ENCODE assay signal across 11 cellular contexts in the genomic region with DNA sequence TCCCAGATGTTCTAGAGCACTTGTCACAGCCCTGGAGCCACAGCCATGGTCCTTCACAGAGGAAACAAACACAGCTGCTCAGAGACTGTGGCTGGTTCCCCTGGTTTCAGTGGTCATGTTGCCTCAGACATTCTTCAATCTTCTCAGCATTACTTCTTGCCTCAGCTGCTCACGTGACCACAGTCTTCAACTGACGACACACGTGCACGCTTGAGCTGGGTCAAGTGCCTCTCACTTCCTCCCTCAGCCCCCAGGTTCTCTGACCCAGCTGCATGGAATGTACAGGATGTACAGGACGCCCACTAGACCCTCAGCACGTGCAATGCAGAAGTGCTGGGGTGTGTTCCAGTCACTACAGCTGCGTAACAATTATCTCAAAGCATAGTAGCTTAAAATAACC.
DNase-seq lines count a peak whose midpoint lies in the region; ATAC-seq, FAIRE-seq and TF ChIP-seq lines count a peak whose summit lies in the region.
"Had no signal": no experiment of that assay in that cellular context is flagged by ENCODE, and none has a peak within 500 bp of the region (broad histone marks: within the 10 kb centered on the region; RNA-seq: fewer than 3 reads in every experiment).

No MANE protein-coding gene starts in this region.

- no peak for TF ChIP-seq CTCF in astrocyte (IDR thresholded peaks at IDR 0.05; ENCODE audit: insufficient read depth, low read depth, low read length)

- H2AFZ ChIP-seq in astrocyte (ENCODE audit: low read depth, low read length): no peak overlapping the region

- H3K9me3 Mint-ChIP-seq in astrocyte (ENCODE audit: unreplicated experiment): peaks cover 9% of the 10 kb centered on the region
- peaks cover 0 to 9% (median 0%) of the 10 kb centered on the region in 8 donors for H3K9me3 Mint-ChIP-seq in CD4-positive, alpha-beta memory T cell
- H3K9me3 Mint-ChIP-seq: CD4-positive, CD25-positive, alpha-beta regulatory T cell had no signal

- CTCF ChIA-PET in CD4-positive, alpha-beta memory T cell (lab: Charles Lee; ENCODE audit: partially characterized antibody): interaction anchor here (1.4 kb wide), 1 partner anchor 9 kb away, joined by 5 read pairs; no protein-coding TSS in a partner anchor

- peak overlapping the region; percentile 53 to 79 (median 64); a peak in 20 of 22 replicates for H3K4me2 ChIP-seq in BLaER1 treated with 17β-estradiol and CSF1 and Interleukin-3, amounts not matched to agents 10 nM and 100 nM
- H3K4me2 ChIP-seq in astrocyte (ENCODE audit: low read length): no peak overlapping the region

- intact Hi-C loops in CD4-positive, alpha-beta memory T cell (cut with micrococcal nuclease): no loop called here

- peak overlapping the region in 6 of 11 experiments; percentile 55 to 75 (median 71); a peak in 13 of 22 replicates for H3K9ac ChIP-seq in BLaER1 treated with 17β-estradiol and CSF1 and Interleukin-3, amounts not matched to agents 10 nM and 100 nM
- no peak overlapping the region for H3K9ac ChIP-seq in astrocyte (ENCODE audit: low read length)

- peak overlapping the region; percentile 16 to 93 (median 78); a peak in 21 of 22 replicates for H3K27ac ChIP-seq in BLaER1 treated with 17β-estradiol and CSF1 and Interleukin-3, amounts not matched to agents 10 nM and 100 nM
- H3K27ac ChIP-seq in astrocyte (ENCODE audit: low read depth, low read length): no peak overlapping the region
- H3K27ac ChIP-seq in CD4-positive, alpha-beta memory T cell (ENCODE audit: low read depth, low read length): no peak overlapping the region
- H3K27ac ChIP-seq: thoracic aorta had no signal

- peak; percentile 74 for ATAC-seq in GM19463 (IDR thresholded peaks at IDR 0.05; ENCODE audit: unreplicated experiment)
- ATAC-seq in HG03460 (IDR thresholded peaks at IDR 0.05; ENCODE audit: unreplicated experiment): peak; percentile 69

- H3K4me3 ChIP-seq in BLaER1 treated with 17β-estradiol and CSF1 and Interleukin-3, amounts not matched to agents 10 nM and 100 nM: no peak overlapping the region; a peak in 1 of 20 replicates
- H3K4me3 ChIP-seq in astrocyte (ENCODE audit: insufficient read depth, low read depth, low read length): no peak overlapping the region
- no peak overlapping the region for H3K4me3 ChIP-seq in CD4-positive, alpha-beta memory T cell (ENCODE audit: low read length in 2 of 2)
- H3K4me3 ChIP-seq: thoracic aorta had no signal

- no peaks in the 10 kb centered on the region for H4K20me1 ChIP-seq in BLaER1 treated with 17β-estradiol and CSF1 and Interleukin-3, amounts not matched to agents 10 nM and 100 nM
- no peaks in the 10 kb centered on the region for H4K20me1 ChIP-seq in astrocyte (ENCODE audit: insufficient read depth, low read length)

- no peaks in the 10 kb centered on the region for H3K36me3 Mint-ChIP-seq in astrocyte (ENCODE audit: low read depth, unreplicated experiment)
- H3K36me3 Mint-ChIP-seq in CD4-positive, alpha-beta memory T cell: no peaks in the 10 kb centered on the region
- H3K36me3 Mint-ChIP-seq: CD4-positive, CD25-positive, alpha-beta regulatory T cell had no signal

- H3K9me3 ChIP-seq in BLaER1 treated with 17β-estradiol and CSF1 and Interleukin-3, amounts not matched to agents 10 nM and 100 nM (replicated peaks in 1 of 11): peaks cover 12 to 39% (median 31%) of the 10 kb centered on the region in 11 experiments; a peak in 20 of 22 replicates
- no peaks in the 10 kb centered on the region for H3K9me3 ChIP-seq in astrocyte (ENCODE audit: insufficient read depth, low read depth, low read length)
- H3K9me3 ChIP-seq in CD4-positive, alpha-beta memory T cell (ENCODE audit: control insufficient read depth in 1 of 2, low read length in 2 of 2): no peaks in the 10 kb centered on the region
- H3K9me3 ChIP-seq: thoracic aorta had no signal

- H3K27ac Mint-ChIP-seq in astrocyte (ENCODE audit: unreplicated experiment): peak overlapping the region; percentile 72
- peak overlapping the region in 3 of 7 donors; percentile 30 to 62 (median 38) for H3K27ac Mint-ChIP-seq in CD4-positive, alpha-beta memory T cell

- no peak for FAIRE-seq in astrocyte (lab: Jason Lieb, UNC)

- H3K27me3 Mint-ChIP-seq in astrocyte (ENCODE audit: low read depth, unreplicated experiment): peaks cover 32% of the 10 kb centered on the region
- H3K27me3 Mint-ChIP-seq in CD4-positive, alpha-beta memory T cell: peaks cover 8 to 13% of the 10 kb centered on the region in 2 donors
- H3K27me3 Mint-ChIP-seq: CD4-positive, CD25-positive, alpha-beta regulatory T cell had no signal

- H3K79me2 ChIP-seq in astrocyte (ENCODE audit: insufficient read depth, low read length): no peaks in the 10 kb centered on the region

- POLR2A ChIA-PET in CD4-positive, alpha-beta memory T cell (lab: Charles Lee; ENCODE audit: partially characterized antibody): no interaction called here

- H3K36me3 ChIP-seq in BLaER1 treated with 17β-estradiol and CSF1 and Interleukin-3, amounts not matched to agents 10 nM and 100 nM: no peaks in the 10 kb centered on the region
- H3K36me3 ChIP-seq in astrocyte (ENCODE audit: insufficient read depth, low read length): no peaks in the 10 kb centered on the region
- H3K36me3 ChIP-seq in CD4-positive, alpha-beta memory T cell (ENCODE audit: insufficient read depth, low read length): no peaks in the 10 kb centered on the region
- H3K36me3 ChIP-seq: thoracic aorta had no signal

- peaks cover 20 to 61% (median 47%) of the 10 kb centered on the region in 10 experiments for H3K4me1 ChIP-seq in BLaER1 treated with 17β-estradiol and CSF1 and Interleukin-3, amounts not matched to agents 10 nM and 100 nM
- H3K4me1 ChIP-seq in astrocyte (ENCODE audit: insufficient read depth, low read length): peaks cover 4% of the 10 kb centered on the region
- no peaks in the 10 kb centered on the region for H3K4me1 ChIP-seq in CD4-positive, alpha-beta memory T cell (ENCODE audit: insufficient read depth, low read length)

- no peaks in the 10 kb centered on the region for H3K27me3 ChIP-seq in BLaER1 treated with 17β-estradiol and CSF1 and Interleukin-3, amounts not matched to agents 10 nM and 100 nM
- H3K27me3 ChIP-seq in astrocyte (ENCODE audit: insufficient read depth, low read length): no peaks in the 10 kb centered on the region
- H3K27me3 ChIP-seq in CD4-positive, alpha-beta memory T cell (ENCODE audit: insufficient read depth, low read length): no peaks in the 10 kb centered on the region

- DNase-seq in astrocyte (ENCODE audit: low read depth) (no peak), UCSD-AML1 (lab: John Stamatoyannopoulos, UW; ENCODE audit: unreplicated experiment) (no peak), NCI-H774 (lab: John Stamatoyannopoulos, UW) (no peak), GM19240 (ENCODE audit: insufficient read length, low spot score) (no peak)
- no peak for DNase-seq in CD4-positive, alpha-beta memory T cell
- DNase-seq: SIG-M5 had no signal

- H3K4me1 Mint-ChIP-seq in astrocyte (ENCODE audit: low read depth, unreplicated experiment): peaks cover 21% of the 10 kb centered on the region
- H3K4me1 Mint-ChIP-seq in CD4-positive, alpha-beta memory T cell: peaks cover 0 to 11% (median 1%) of the 10 kb centered on the region in 4 donors

- H3K4me3 Mint-ChIP-seq in astrocyte (ENCODE audit: unreplicated experiment): peak overlapping the region; percentile 57
- H3K4me3 Mint-ChIP-seq in CD4-positive, alpha-beta memory T cell: no peak overlapping the region
- H3K4me3 Mint-ChIP-seq: CD4-positive, CD25-positive, alpha-beta regulatory T cell had no signal

Comparison
In these comparisons a context has a peak if more than half of its experiments do, and no peak if none do; other contexts are left out.
1. H3K27ac ChIP-seq: peak in BLaER1 treated with 17β-estradiol and CSF1 and Interleukin-3, amounts not matched to agents 10 nM and 100 nM (11 of 11); none in astrocyte (single experiment) and CD4-positive, alpha-beta memory T cell (single experiment).